8 cellular contexts compared by ENCODE assay signal in the genomic region with DNA sequence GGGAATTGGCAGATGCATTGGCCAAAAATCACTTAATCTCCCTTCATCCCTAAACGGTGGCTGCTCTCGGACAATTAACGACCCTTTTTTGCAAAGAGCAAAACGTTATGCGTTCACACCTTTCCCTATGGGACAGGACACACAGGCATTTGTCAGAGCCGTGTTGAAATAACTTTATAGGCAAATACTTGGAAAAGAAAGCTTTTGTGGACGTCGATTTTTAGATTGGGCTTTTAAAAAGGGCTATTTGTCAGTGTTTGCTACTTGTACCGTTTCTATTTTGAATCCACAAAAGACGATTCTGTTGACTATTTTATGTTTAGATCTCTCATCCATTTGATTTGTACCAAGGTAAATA.
DNase-seq lines count a peak whose midpoint lies in the region; ATAC-seq and FAIRE-seq lines count a peak whose summit lies in the region.

No MANE protein-coding gene starts in this region.

- peaks cover 60% of the 10 kb centered on the region for H3K27me3 Mint-ChIP-seq in CD4-positive, CD25-positive, alpha-beta regulatory T cell
- H3K27me3 Mint-ChIP-seq in central memory CD8-positive, alpha-beta T cell = peaks cover 57% of the 10 kb centered on the region
- peaks cover 52 to 58% (median 55%) of the 10 kb centered on the region in 5 donors for H3K27me3 Mint-ChIP-seq in naive thymus-derived CD4-positive, alpha-beta T cell

- ATAC-seq in CD4-positive, CD25-positive, alpha-beta regulatory T cell (ENCODE audit: low read depth in 2 of 2) = no peak
- ATAC-seq in central memory CD8-positive, alpha-beta T cell (replicated peaks; ENCODE audit: extremely low read depth, poor library complexity, severe bottlenecking) = no peak
- no peak for ATAC-seq in naive thymus-derived CD4-positive, alpha-beta T cell
- ATAC-seq in HG03139 (IDR thresholded peaks at IDR 0.05; ENCODE audit: unreplicated experiment) (no peak), HG03457 (IDR thresholded peaks at IDR 0.05; ENCODE audit: unreplicated experiment) (no peak), GM21360 (IDR thresholded peaks at IDR 0.05; ENCODE audit: unreplicated experiment) (no peak)

- H3K4me3 ChIP-seq in CD4-positive, CD25-positive, alpha-beta regulatory T cell (ENCODE audit: low read depth, low read length) = no peak overlapping the region
- H3K4me3 ChIP-seq in HUES48 (ENCODE audit: low read depth, low read length) = peak overlapping the region; percentile 65
- H3K4me3 ChIP-seq in naive thymus-derived CD4-positive, alpha-beta T cell (ENCODE audit: low read length) = no peak overlapping the region

- no peaks in the 10 kb centered on the region for H3K36me3 Mint-ChIP-seq in CD4-positive, CD25-positive, alpha-beta regulatory T cell
- H3K36me3 Mint-ChIP-seq in central memory CD8-positive, alpha-beta T cell (ENCODE audit: insufficient read depth) = no peaks in the 10 kb centered on the region
- no peaks in the 10 kb centered on the region for H3K36me3 Mint-ChIP-seq in naive thymus-derived CD4-positive, alpha-beta T cell

- H3K9me3 ChIP-seq in CD4-positive, CD25-positive, alpha-beta regulatory T cell (ENCODE audit: control insufficient read depth in 2 of 2, low read length in 2 of 2) = no peaks in the 10 kb centered on the region
- no peaks in the 10 kb centered on the region for H3K9me3 ChIP-seq in HUES48 (ENCODE audit: control insufficient read depth, insufficient read depth, low read length)
- H3K9me3 ChIP-seq in naive thymus-derived CD4-positive, alpha-beta T cell (ENCODE audit: control insufficient read depth in 2 of 3, low read length in 3 of 3) = no peaks in the 10 kb centered on the region

- FAIRE-seq in GM19239 (lab: Jason Lieb, UNC) = no peak

- peaks cover 0 to 13% (median 7%) of the 10 kb centered on the region in 4 donors for H3K4me1 Mint-ChIP-seq in CD4-positive, CD25-positive, alpha-beta regulatory T cell
- peaks cover 7% of the 10 kb centered on the region for H3K4me1 Mint-ChIP-seq in central memory CD8-positive, alpha-beta T cell
- peaks cover 6 to 12% (median 9%) of the 10 kb centered on the region in 7 donors for H3K4me1 Mint-ChIP-seq in naive thymus-derived CD4-positive, alpha-beta T cell

- no peak for DNase-seq in CD4-positive, CD25-positive, alpha-beta regulatory T cell
- no peak for DNase-seq in central memory CD8-positive, alpha-beta T cell (ENCODE audit: low spot score in 2 of 2)
- DNase-seq in naive thymus-derived CD4-positive, alpha-beta T cell = no peak
- no peak for DNase-seq in GM19239 (ENCODE audit: insufficient read length, low spot score)

- peaks cover 20% of the 10 kb centered on the region for H3K27me3 ChIP-seq in CD4-positive, CD25-positive, alpha-beta regulatory T cell (ENCODE audit: control insufficient read depth, insufficient read depth, low read length)
- peaks cover 20% of the 10 kb centered on the region for H3K27me3 ChIP-seq in HUES48 (ENCODE audit: control insufficient read depth, insufficient read depth, low read length)
- peaks cover 9 to 10% of the 10 kb centered on the region in 2 donors for H3K27me3 ChIP-seq in naive thymus-derived CD4-positive, alpha-beta T cell (ENCODE audit: control insufficient read depth in 2 of 2, insufficient read depth in 2 of 2, low read length in 2 of 2)

- H3K27ac ChIP-seq in CD4-positive, CD25-positive, alpha-beta regulatory T cell (ENCODE audit: insufficient read depth, low read length, poor library complexity, severe bottlenecking) = no peak overlapping the region
- H3K27ac ChIP-seq in HUES48 (ENCODE audit: low read depth, low read length) = peak overlapping the region; percentile 14
- no peak overlapping the region for H3K27ac ChIP-seq in naive thymus-derived CD4-positive, alpha-beta T cell (ENCODE audit: low read depth, low read length)

- POLR2A ChIA-PET in naive thymus-derived CD4-positive, alpha-beta T cell (lab: Charles Lee) = no interaction called here

- H3K27ac Mint-ChIP-seq in CD4-positive, CD25-positive, alpha-beta regulatory T cell = no peak overlapping the region
- no peak overlapping the region for H3K27ac Mint-ChIP-seq in central memory CD8-positive, alpha-beta T cell (ENCODE audit: low read depth)
- no peak overlapping the region for H3K27ac Mint-ChIP-seq in naive thymus-derived CD4-positive, alpha-beta T cell

- CTCF ChIA-PET in naive thymus-derived CD4-positive, alpha-beta T cell (lab: Charles Lee) = interaction anchor here (0.7 to 0.8 kb wide), 2 partner anchors 24 to 902 kb away, joined by 3 read pairs; no protein-coding TSS in a partner anchor

- no peaks in the 10 kb centered on the region for H3K36me3 ChIP-seq in CD4-positive, CD25-positive, alpha-beta regulatory T cell (ENCODE audit: control insufficient read depth, insufficient read depth, low read length)
- H3K36me3 ChIP-seq in HUES48 (ENCODE audit: control insufficient read depth, insufficient read depth, low read length) = no peaks in the 10 kb centered on the region
- no peaks in the 10 kb centered on the region for H3K36me3 ChIP-seq in naive thymus-derived CD4-positive, alpha-beta T cell (ENCODE audit: control insufficient read depth in 2 of 3, insufficient read depth in 3 of 3, low read length in 3 of 3)

- H3K9me3 Mint-ChIP-seq in CD4-positive, CD25-positive, alpha-beta regulatory T cell = peaks cover 0 to 1% (median 0%) of the 10 kb centered on the region in 7 donors
- no peaks in the 10 kb centered on the region for H3K9me3 Mint-ChIP-seq in central memory CD8-positive, alpha-beta T cell
- no peaks in the 10 kb centered on the region for H3K9me3 Mint-ChIP-seq in naive thymus-derived CD4-positive, alpha-beta T cell

- intact Hi-C loops in naive thymus-derived CD4-positive, alpha-beta T cell (cut with micrococcal nuclease) = loop anchor here (1.0 to 10.0 kb wide), 5 partner anchors 9 to 1938 kb away; no protein-coding TSS in a partner anchor

- no peak overlapping the region for H3K9ac ChIP-seq in HUES48 (ENCODE audit: low read depth, low read length)

- peak overlapping the region in 3 of 4 donors; percentile 51 to 90 (median 81) for H3K4me3 Mint-ChIP-seq in CD4-positive, CD25-positive, alpha-beta regulatory T cell
- peak overlapping the region; percentile 66 for H3K4me3 Mint-ChIP-seq in central memory CD8-positive, alpha-beta T cell
- H3K4me3 Mint-ChIP-seq in naive thymus-derived CD4-positive, alpha-beta T cell = peak overlapping the region; percentile 69 to 92 (median 86)

- H3K4me1 ChIP-seq in CD4-positive, CD25-positive, alpha-beta regulatory T cell (ENCODE audit: control insufficient read depth, insufficient read depth, low read length, poor library complexity, severe bottlenecking) = peaks cover 11% of the 10 kb centered on the region
- H3K4me1 ChIP-seq in HUES48 (ENCODE audit: control insufficient read depth, insufficient read depth, low read length) = 0 out of 2 replicates have a peak, but pooled peaks cover 7% of the 10 kb centered on the region
- peaks cover 3 to 7% of the 10 kb centered on the region in 2 donors for H3K4me1 ChIP-seq in naive thymus-derived CD4-positive, alpha-beta T cell (ENCODE audit: control insufficient read depth in 2 of 2, insufficient read depth in 2 of 2, low read length in 2 of 2)
